1 cellular context compared by ENCODE assay signal in the genomic region with DNA sequence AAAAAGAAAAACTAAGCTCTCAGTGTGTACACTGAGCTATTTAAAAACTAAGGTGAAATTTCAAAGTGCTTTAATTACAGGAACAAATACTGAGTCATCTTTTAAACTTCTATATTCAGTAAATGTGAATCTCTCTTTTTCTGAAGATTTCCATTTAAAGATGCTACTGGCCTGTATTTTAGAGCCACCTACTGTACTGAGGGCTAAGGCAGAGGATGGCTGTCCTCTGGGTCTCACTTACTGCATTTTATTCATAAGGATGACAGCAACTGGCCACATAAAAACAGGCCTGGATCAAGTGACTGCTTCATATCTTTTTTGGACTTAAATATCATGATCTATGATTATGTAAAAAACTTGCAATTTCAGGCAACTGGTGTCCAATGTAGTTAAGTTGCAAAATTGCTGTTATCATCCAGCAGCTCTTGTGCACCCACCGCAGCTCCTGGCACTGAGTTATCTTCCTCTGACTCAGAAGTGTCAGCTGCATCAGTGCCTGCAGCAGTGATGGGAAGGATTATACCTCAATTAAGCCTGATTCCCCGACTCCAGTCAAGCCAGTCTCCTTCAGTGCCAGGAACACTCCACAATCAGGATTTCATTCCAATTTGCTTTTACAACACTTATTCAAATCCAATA.
TF ChIP-seq lines count a peak whose summit lies in the region.

No MANE protein-coding gene starts in this region.

TF ChIP-seq in WTC11, 78 proteins besides CTCF, POLR2A, EP300 and RAD21 (continued from another document):
- TF ChIP-seq, protein P1, sequence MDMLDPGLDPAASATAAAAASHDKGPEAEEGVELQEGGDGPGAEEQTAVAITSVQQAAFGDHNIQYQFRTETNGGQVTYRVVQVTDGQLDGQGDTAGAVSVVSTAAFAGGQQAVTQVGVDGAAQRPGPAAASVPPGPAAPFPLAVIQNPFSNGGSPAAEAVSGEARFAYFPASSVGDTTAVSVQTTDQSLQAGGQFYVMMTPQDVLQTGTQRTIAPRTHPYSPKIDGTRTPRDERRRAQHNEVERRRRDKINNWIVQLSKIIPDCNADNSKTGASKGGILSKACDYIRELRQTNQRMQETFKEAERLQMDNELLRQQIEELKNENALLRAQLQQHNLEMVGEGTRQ (CRISPR knock-in tag; IDR thresholded peaks at IDR 0.05): no peak
- no peak for TF ChIP-seq ZNF416 (CRISPR knock-in tag; IDR thresholded peaks at IDR 0.05)
- no peak for TF ChIP-seq NR3C1 (CRISPR knock-in tag; conservative IDR thresholded peaks at IDR 0.05; ENCODE audit: low read depth)
- no peak for TF ChIP-seq ZBTB21 (CRISPR knock-in tag; IDR thresholded peaks at IDR 0.05; ENCODE audit: borderline replicate concordance)
- TF ChIP-seq, protein P2, sequence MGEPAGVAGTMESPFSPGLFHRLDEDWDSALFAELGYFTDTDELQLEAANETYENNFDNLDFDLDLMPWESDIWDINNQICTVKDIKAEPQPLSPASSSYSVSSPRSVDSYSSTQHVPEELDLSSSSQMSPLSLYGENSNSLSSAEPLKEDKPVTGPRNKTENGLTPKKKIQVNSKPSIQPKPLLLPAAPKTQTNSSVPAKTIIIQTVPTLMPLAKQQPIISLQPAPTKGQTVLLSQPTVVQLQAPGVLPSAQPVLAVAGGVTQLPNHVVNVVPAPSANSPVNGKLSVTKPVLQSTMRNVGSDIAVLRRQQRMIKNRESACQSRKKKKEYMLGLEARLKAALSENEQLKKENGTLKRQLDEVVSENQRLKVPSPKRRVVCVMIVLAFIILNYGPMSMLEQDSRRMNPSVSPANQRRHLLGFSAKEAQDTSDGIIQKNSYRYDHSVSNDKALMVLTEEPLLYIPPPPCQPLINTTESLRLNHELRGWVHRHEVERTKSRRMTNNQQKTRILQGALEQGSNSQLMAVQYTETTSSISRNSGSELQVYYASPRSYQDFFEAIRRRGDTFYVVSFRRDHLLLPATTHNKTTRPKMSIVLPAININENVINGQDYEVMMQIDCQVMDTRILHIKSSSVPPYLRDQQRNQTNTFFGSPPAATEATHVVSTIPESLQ (CRISPR knock-in tag; IDR thresholded peaks at IDR 0.05): no peak
